Comparison of ENCODE assay signal across 18 cellular contexts in the genomic region with DNA sequence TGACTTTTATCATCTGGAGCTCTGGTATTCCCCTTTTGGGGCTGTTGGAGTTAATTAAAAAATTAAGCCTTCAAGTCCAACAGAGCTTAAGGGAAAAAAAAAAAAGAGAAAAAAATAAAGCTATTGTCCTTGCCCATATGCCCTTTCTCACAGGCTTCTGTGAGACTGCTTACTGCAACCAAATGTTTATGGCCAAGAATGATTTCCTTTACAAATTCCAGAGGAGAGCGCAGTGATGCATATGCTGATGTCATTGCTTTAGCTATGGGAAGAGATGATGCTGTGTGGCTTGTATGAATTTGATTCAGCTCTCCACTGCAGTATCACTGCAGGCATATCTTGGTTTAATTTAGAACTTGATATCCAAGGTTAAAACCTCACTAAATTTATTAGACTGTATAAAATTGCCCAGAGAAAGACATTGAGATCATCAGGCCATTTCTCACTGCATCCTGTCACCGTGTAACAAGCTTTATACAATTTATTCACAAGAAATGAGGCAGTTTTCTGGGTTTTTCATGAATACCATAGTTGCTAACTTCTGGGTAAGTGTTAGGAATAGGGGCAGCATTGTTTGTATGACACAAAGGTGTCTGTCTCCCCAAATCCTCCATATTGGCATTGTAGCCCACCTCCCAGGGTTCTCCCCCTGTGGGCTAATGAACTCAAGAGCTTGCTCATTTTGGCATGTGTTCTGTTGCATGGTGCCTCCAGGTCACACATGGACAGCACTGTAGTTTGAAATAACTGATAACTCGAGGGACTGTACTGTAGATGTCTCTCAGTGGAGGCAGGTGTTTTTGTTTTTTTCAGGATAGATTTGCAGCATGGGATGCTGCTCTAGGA.
DNase-seq lines count a peak whose midpoint lies in the region; ATAC-seq and TF ChIP-seq lines count a peak whose summit lies in the region.
"Had no signal": no experiment of that assay in that cellular context is flagged by ENCODE, and none has a peak within 500 bp of the region (broad histone marks: within the 10 kb centered on the region; RNA-seq: fewer than 3 reads in every experiment).

No MANE protein-coding gene starts in this region.

- H3K36me3 Mint-ChIP-seq in activated CD4-positive, alpha-beta T cell treated with anti-CD3 and anti-CD28 coated beads for 36 hours (ENCODE audit: low read depth): no peaks in the 10 kb centered on the region
- H3K36me3 Mint-ChIP-seq: activated naive CD8-positive, alpha-beta T cell treated with anti-CD3 and anti-CD28 coated beads, Interleukin-2, amount 10 ng/mL, durations not matched to agents 7 days and 5 days; CD4-positive, CD25-positive, alpha-beta regulatory T cell had no signal

- CTCF ChIA-PET in activated CD4-positive, alpha-beta T cell treated with anti-CD3 and anti-CD28 coated beads for 36 hours (lab: Charles Lee): no interaction called here
- CTCF ChIA-PET in A673 (lab: Charles Lee): no interaction called here

- H3K27me3 ChIP-seq in adipocyte (replicated peaks; ENCODE audit: control insufficient read depth, insufficient read depth, low read length): no peaks in the 10 kb centered on the region
- no peaks in the 10 kb centered on the region for H3K27me3 ChIP-seq in A673 (replicated peaks; ENCODE audit: insufficient read depth, low read depth, low read length, poor library complexity)
- H3K27me3 ChIP-seq: stomach had no signal

- H3K36me3 ChIP-seq in adipocyte (ENCODE audit: control insufficient read depth, insufficient read depth, low read length, severe bottlenecking) (no peaks in the 10 kb centered on the region), A673 (ENCODE audit: insufficient read depth, low read length, poor library complexity, severe bottlenecking) (no peaks in the 10 kb centered on the region)
- H3K36me3 ChIP-seq: stomach had no signal

- intact Hi-C loops in Right ventricle myocardium inferior (cut with DNase I): no loop called here
- intact Hi-C loops in activated CD4-positive, alpha-beta T cell treated with anti-CD3 and anti-CD28 coated beads for 36 hours (cut with DNase I, micrococcal nuclease): no loop called here
- intact Hi-C loops in A673 (cut with micrococcal nuclease; ENCODE audit: unreplicated experiment): no loop called here

- H3K4me1 ChIP-seq in adipocyte (ENCODE audit: control insufficient read depth, insufficient read depth, low read length) (peaks cover 5% of the 10 kb centered on the region), A673 (ENCODE audit: insufficient read depth, low read length, poor library complexity, severe bottlenecking) (no peaks in the 10 kb centered on the region)

- DNase-seq in EH (ENCODE audit: low read depth): peak; percentile 87
- DNase-seq in adipocyte (ENCODE audit: low read depth): peak; percentile 73
- DNase-seq in fibroblast of mammary gland (ENCODE audit: low read depth): peak; percentile 80
- DNase-seq in retina: peak; percentile 58
- no peak for DNase-seq in Right ventricle myocardium inferior (ENCODE audit: missing footprints)
- no peak for DNase-seq in activated CD4-positive, alpha-beta T cell treated with anti-CD3 and anti-CD28 coated beads for 36 hours
- DNase-seq in A673 (ENCODE audit: low spot score): no peak
- DNase-seq: activated CD4-positive, alpha-beta T cell treated with anti-CD3 and anti-CD28 coated beads, Interleukin-2, amount 50 U/mL, for 1 hour; activated naive CD8-positive, alpha-beta T cell treated with anti-CD3 and anti-CD28 coated beads, Interleukin-2, amount 10 ng/mL, durations not matched to agents 7 days and 5 days; activated T-cell treated with anti-CD3 and anti-CD28 coated beads, Interleukin-2, amount 50 U/mL, for 48 hours; CD4-positive, CD25-positive, alpha-beta regulatory T cell; DMS79 treated with DMSO at 0.1 percent for 48 hours; NCI-H1105; NCI-H446; stimulated activated CD4-positive, alpha-beta T cell treated with anti-CD3 and anti-CD28 coated beads, Interleukin-15, amount 100 ng/mL, for 24 hours; stomach had no signal

- H3K4me3 ChIP-seq in adipocyte (ENCODE audit: low read length) (no peak overlapping the region), fibroblast of mammary gland (ENCODE audit: control insufficient read depth, low read depth, low read length) (no peak overlapping the region), A673 (ENCODE audit: low read depth, low read length, poor library complexity, severe bottlenecking) (no peak overlapping the region)
- H3K4me3 ChIP-seq: stomach had no signal

- H3K27me3 Mint-ChIP-seq in activated CD4-positive, alpha-beta T cell treated with anti-CD3 and anti-CD28 coated beads for 36 hours: peaks cover 2% of the 10 kb centered on the region
- H3K27me3 Mint-ChIP-seq: activated naive CD8-positive, alpha-beta T cell treated with anti-CD3 and anti-CD28 coated beads, Interleukin-2, amount 10 ng/mL, durations not matched to agents 7 days and 5 days had no signal

- H3K4me1 Mint-ChIP-seq in activated CD4-positive, alpha-beta T cell treated with anti-CD3 and anti-CD28 coated beads for 36 hours: no peaks in the 10 kb centered on the region
- H3K4me1 Mint-ChIP-seq: activated naive CD8-positive, alpha-beta T cell treated with anti-CD3 and anti-CD28 coated beads, Interleukin-2, amount 10 ng/mL, durations not matched to agents 7 days and 5 days; CD4-positive, CD25-positive, alpha-beta regulatory T cell had no signal

- H3K9me3 ChIP-seq in adipocyte (ENCODE audit: control insufficient read depth, low read length) (no peaks in the 10 kb centered on the region), A673 (ENCODE audit: low read depth, low read length, poor library complexity, severe bottlenecking) (no peaks in the 10 kb centered on the region)
- H3K9me3 ChIP-seq: stomach had no signal

- no TSS peak for BruUV-seq in A673 (replicated peaks; lab: Mats Ljungman, UMichigan)

- H3K27ac Mint-ChIP-seq in activated CD4-positive, alpha-beta T cell treated with anti-CD3 and anti-CD28 coated beads for 36 hours: no peak overlapping the region
- H3K27ac Mint-ChIP-seq: activated naive CD8-positive, alpha-beta T cell treated with anti-CD3 and anti-CD28 coated beads, Interleukin-2, amount 10 ng/mL, durations not matched to agents 7 days and 5 days; CD4-positive, CD25-positive, alpha-beta regulatory T cell had no signal

- ATAC-seq in Right ventricle myocardium inferior (no peak), GM21447 (IDR thresholded peaks at IDR 0.05; ENCODE audit: unreplicated experiment) (no peak)
- no peak for ATAC-seq in activated CD4-positive, alpha-beta T cell treated with anti-CD3 and anti-CD28 coated beads for 36 hours

- POLR2A ChIA-PET in activated CD4-positive, alpha-beta T cell treated with anti-CD3 and anti-CD28 coated beads for 36 hours (lab: Charles Lee): interaction anchor here (0.6 kb wide), 1 partner anchor 675 kb away, joined by 3 read pairs; no protein-coding TSS in a partner anchor
- POLR2A ChIA-PET in A673 (lab: Charles Lee; ENCODE audit: low non-redundant PET): no interaction called here

- no peak overlapping the region for H3K9ac ChIP-seq in adipocyte (ENCODE audit: low read length)

- no peak for TF ChIP-seq CTCF in fibroblast of mammary gland (conservative IDR thresholded peaks at IDR 0.05; ENCODE audit: control insufficient read depth, insufficient read depth, low read depth, low read length)
- no peak for TF ChIP-seq CTCF in A673 (conservative IDR thresholded peaks at IDR 0.05; ENCODE audit: low read depth, low read length)

- no peak overlapping the region for H3K27ac ChIP-seq in A673 (ENCODE audit: low read depth, low read length, poor library complexity, severe bottlenecking)
- H3K27ac ChIP-seq: HL-60 had no signal

- H3K4me3 Mint-ChIP-seq in activated CD4-positive, alpha-beta T cell treated with anti-CD3 and anti-CD28 coated beads for 36 hours: no peak overlapping the region
- H3K4me3 Mint-ChIP-seq: activated naive CD8-positive, alpha-beta T cell treated with anti-CD3 and anti-CD28 coated beads, Interleukin-2, amount 10 ng/mL, durations not matched to agents 7 days and 5 days; CD4-positive, CD25-positive, alpha-beta regulatory T cell had no signal

- H3K9me3 Mint-ChIP-seq in activated CD4-positive, alpha-beta T cell treated with anti-CD3 and anti-CD28 coated beads for 36 hours (ENCODE audit: low read depth): no peaks in the 10 kb centered on the region
- H3K9me3 Mint-ChIP-seq: activated naive CD8-positive, alpha-beta T cell treated with anti-CD3 and anti-CD28 coated beads, Interleukin-2, amount 10 ng/mL, durations not matched to agents 7 days and 5 days had no signal

Comparison
In these comparisons a context has a peak if more than half of its experiments do, and no peak if none do; other contexts are left out.
1. DNase-seq: peak in EH (single experiment), adipocyte (single experiment), fibroblast of mammary gland (single experiment) and retina (single experiment); none in Right ventricle myocardium inferior (single experiment), activated CD4-positive, alpha-beta T cell treated with anti-CD3 and anti-CD28 coated beads for 36 hours (single experiment) and A673 (single experiment).